ENCODE assay signal across 13 cellular contexts in genomic region chr11:119909077-119909476, GRCh38.
DNase-seq lines count a peak whose midpoint lies in the region; ATAC-seq and TF ChIP-seq lines count a peak whose summit lies in the region.
"Had no signal": no experiment of that assay in that cellular context is flagged by ENCODE, and none has a peak within 500 bp of the region (broad histone marks: within the 10 kb centered on the region; RNA-seq: fewer than 3 reads in every experiment).

No MANE protein-coding gene starts in this region.

- no peaks in the 10 kb centered on the region for H3K36me3 ChIP-seq in PC-9 (ENCODE audit: low read depth)
- no peaks in the 10 kb centered on the region for H3K36me3 ChIP-seq in spleen
- no peaks in the 10 kb centered on the region for H3K36me3 ChIP-seq in vagina

- TF ChIP-seq CTCF in PC-9 (conservative IDR thresholded peaks at IDR 0.05) (no peak), spleen (IDR thresholded peaks at IDR 0.05 in 8 of 11, conservative IDR thresholded peaks at IDR 0.05 in 3 of 11) (no peak), vagina (IDR thresholded peaks at IDR 0.05) (no peak)

- POLR2A ChIA-PET in PC-9 (lab: Charles Lee; ENCODE audit: unreplicated experiment): no interaction called here

- no peaks in the 10 kb centered on the region for H3K9me2 ChIP-seq in PC-9 (ENCODE audit: insufficient read depth)

- H3K4me2 ChIP-seq in PC-9: peak overlapping the region; percentile 74; the same call in 1 of the 2 replicates

- peaks cover 20% of the 10 kb centered on the region; the same call in 1 of the 2 replicates for H3F3A ChIP-seq in PC-9 (ENCODE audit: insufficient read depth, low read depth)

- no peaks in the 10 kb centered on the region for H3K27me3 ChIP-seq in PC-9 (ENCODE audit: insufficient read depth, low read depth)
- peaks cover 0 to 16% (median 0%) of the 10 kb centered on the region in 7 donors for H3K27me3 ChIP-seq in spleen (replicated peaks in 1 of 7)
- no peaks in the 10 kb centered on the region for H3K27me3 ChIP-seq in vagina

- no peak overlapping the region for H3K27ac ChIP-seq in PC-9
- peak overlapping the region; percentile 75 for H3K27ac ChIP-seq in cingulate gyrus (ENCODE audit: low read depth, low read length)
- H3K27ac ChIP-seq in spleen: no peak overlapping the region
- H3K27ac ChIP-seq in vagina: no peak overlapping the region

- no peak overlapping the region for H3K4me3 ChIP-seq in PC-9
- H3K4me3 ChIP-seq in spleen: no peak overlapping the region
- H3K4me3 ChIP-seq in vagina: no peak overlapping the region

- intact Hi-C loops in PC-9 (cut with micrococcal nuclease; ENCODE audit: unreplicated experiment): no loop called here
- intact Hi-C loops in spleen (cut with DNase I; ENCODE audit: low total_unique reads): no loop called here
- intact Hi-C loops in vagina (cut with DNase I): no loop called here

- ATAC-seq in GM18519 (IDR thresholded peaks at IDR 0.05; ENCODE audit: low FRiP score, unreplicated experiment): no peak
- ATAC-seq: CD8-positive, alpha-beta T cell had no signal

- CTCF ChIA-PET in PC-9 (lab: Charles Lee): no interaction called here

- TF ChIP-seq POLR2A in spleen (IDR thresholded peaks at IDR 0.05): no peak
- no peak for TF ChIP-seq POLR2A in vagina (IDR thresholded peaks at IDR 0.05)

- no TSS peak for BruUV-seq in PC-9 (replicated peaks; lab: Mats Ljungman, UMichigan)

- H2AFZ ChIP-seq in PC-9: no peak overlapping the region

- no peaks in the 10 kb centered on the region for H4K20me1 ChIP-seq in PC-9 (ENCODE audit: insufficient read depth)

- no peaks in the 10 kb centered on the region for H3K79me2 ChIP-seq in PC-9 (ENCODE audit: low read depth)

- 41 to 100% (median 73%) methylated on average over 1 to 2 of the region's 2 CpGs for WGBS in spleen, 5 donors

- H3K4me1 ChIP-seq in PC-9 (replicated peaks; ENCODE audit: insufficient read depth): peaks cover 56% of the 10 kb centered on the region
- peaks cover 0 to 5% (median 0%) of the 10 kb centered on the region in 6 donors for H3K4me1 ChIP-seq in spleen
- no peaks in the 10 kb centered on the region for H3K4me1 ChIP-seq in vagina

- no peaks in the 10 kb centered on the region for H3K9me3 ChIP-seq in PC-9 (ENCODE audit: insufficient read depth, low read depth)
- no peaks in the 10 kb centered on the region for H3K9me3 ChIP-seq in spleen
- H3K9me3 ChIP-seq in vagina: no peaks in the 10 kb centered on the region

- DNase-seq in PC-9: no peak
- DNase-seq in spleen: peak; percentile 12
- DNase-seq in glomerular visceral epithelial cell (ENCODE audit: extremely low spot score): no peak
- DNase-seq in GM19238 (ENCODE audit: insufficient read length, low spot score): no peak
- no peak for DNase-seq in vagina (ENCODE audit: extremely low spot score in 2 of 2)
- DNase-seq: CD8-positive, alpha-beta T cell; COR-L47; DND-41; GDM1; HCEC 1CT; HFFc6 had no signal
